ENCODE assay signal across 1 cellular context in the genomic region with DNA sequence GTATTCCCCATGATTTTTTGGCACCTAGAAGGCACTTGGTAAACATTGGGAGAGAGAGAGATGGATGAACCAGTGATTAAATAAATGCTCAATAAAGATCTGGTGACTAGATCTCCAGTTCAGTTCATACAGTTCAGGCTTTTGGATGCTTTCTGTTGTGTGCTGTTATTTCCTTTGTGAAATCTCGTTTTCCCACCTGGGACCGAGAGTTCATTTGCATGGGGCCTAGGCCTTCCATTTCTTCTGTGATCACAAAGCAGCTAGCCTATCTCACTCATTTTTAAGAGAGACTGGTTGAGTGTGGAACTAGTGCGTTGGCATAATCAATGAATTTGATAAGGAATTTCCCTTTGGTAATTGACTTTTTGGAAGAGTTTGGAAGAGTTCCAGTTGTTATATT.
TF ChIP-seq lines count a peak whose summit lies in the region.

No MANE protein-coding gene starts in this region.

TF ChIP-seq in GM23338, 12 proteins besides CTCF, POLR2A, EP300 and RAD21 (continued from another document):
- TF ChIP-seq, protein P1, sequence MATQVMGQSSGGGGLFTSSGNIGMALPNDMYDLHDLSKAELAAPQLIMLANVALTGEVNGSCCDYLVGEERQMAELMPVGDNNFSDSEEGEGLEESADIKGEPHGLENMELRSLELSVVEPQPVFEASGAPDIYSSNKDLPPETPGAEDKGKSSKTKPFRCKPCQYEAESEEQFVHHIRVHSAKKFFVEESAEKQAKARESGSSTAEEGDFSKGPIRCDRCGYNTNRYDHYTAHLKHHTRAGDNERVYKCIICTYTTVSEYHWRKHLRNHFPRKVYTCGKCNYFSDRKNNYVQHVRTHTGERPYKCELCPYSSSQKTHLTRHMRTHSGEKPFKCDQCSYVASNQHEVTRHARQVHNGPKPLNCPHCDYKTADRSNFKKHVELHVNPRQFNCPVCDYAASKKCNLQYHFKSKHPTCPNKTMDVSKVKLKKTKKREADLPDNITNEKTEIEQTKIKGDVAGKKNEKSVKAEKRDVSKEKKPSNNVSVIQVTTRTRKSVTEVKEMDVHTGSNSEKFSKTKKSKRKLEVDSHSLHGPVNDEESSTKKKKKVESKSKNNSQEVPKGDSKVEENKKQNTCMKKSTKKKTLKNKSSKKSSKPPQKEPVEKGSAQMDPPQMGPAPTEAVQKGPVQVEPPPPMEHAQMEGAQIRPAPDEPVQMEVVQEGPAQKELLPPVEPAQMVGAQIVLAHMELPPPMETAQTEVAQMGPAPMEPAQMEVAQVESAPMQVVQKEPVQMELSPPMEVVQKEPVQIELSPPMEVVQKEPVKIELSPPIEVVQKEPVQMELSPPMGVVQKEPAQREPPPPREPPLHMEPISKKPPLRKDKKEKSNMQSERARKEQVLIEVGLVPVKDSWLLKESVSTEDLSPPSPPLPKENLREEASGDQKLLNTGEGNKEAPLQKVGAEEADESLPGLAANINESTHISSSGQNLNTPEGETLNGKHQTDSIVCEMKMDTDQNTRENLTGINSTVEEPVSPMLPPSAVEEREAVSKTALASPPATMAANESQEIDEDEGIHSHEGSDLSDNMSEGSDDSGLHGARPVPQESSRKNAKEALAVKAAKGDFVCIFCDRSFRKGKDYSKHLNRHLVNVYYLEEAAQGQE (IDR thresholded peaks at IDR 0.05; ENCODE audit: unreplicated experiment) = no peak
- TF ChIP-seq STAT1 (IDR thresholded peaks at IDR 0.05; ENCODE audit: unreplicated experiment) (no peak), JUNB (IDR thresholded peaks at IDR 0.05; ENCODE audit: unreplicated experiment) (no peak), POLR2AphosphoS5 (IDR thresholded peaks at IDR 0.05; ENCODE audit: low read depth) (no peak), EZH2phosphoT487 (IDR thresholded peaks at IDR 0.05; ENCODE audit: unreplicated experiment) (no peak), ZNF114 (CRISPR knock-in tag; IDR thresholded peaks at IDR 0.05) (no peak)
- TF ChIP-seq, protein P2, sequence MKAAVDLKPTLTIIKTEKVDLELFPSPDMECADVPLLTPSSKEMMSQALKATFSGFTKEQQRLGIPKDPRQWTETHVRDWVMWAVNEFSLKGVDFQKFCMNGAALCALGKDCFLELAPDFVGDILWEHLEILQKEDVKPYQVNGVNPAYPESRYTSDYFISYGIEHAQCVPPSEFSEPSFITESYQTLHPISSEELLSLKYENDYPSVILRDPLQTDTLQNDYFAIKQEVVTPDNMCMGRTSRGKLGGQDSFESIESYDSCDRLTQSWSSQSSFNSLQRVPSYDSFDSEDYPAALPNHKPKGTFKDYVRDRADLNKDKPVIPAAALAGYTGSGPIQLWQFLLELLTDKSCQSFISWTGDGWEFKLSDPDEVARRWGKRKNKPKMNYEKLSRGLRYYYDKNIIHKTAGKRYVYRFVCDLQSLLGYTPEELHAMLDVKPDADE (IDR thresholded peaks at IDR 0.05) = no peak
